In the genomic region with DNA sequence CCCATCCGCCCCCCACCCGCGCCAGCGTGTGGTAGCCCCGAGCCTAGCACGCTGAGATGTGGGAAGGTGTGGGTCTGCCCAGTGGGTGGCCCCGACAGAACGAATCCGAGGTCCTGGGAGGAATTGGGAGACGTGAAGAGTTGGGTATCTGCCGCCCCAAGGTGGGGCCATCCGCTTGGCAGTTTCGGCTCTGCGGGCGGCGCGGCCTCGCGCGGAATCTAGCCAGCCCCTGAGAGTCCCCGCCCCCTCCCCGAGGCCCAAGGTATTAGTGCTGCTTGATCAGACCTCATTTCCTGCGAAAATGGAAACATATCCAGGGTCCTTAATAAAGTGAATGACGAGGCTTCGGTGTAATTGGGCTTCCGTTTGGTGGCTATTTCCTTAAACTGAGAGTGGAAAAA, we compare ENCODE assay signal across 15 cellular contexts. TPM values are rescaled to one million over a fixed set of nuclear protein-coding genes. Genes with fewer than 3 reads are reported as not detected.
DNase-seq lines count a peak whose midpoint lies in the region; ATAC-seq, FAIRE-seq and TF ChIP-seq lines count a peak whose summit lies in the region.
"Had no signal": no experiment of that assay in that cellular context is flagged by ENCODE, and none has a peak within 500 bp of the region (broad histone marks: within the 10 kb centered on the region; RNA-seq: fewer than 3 reads in every experiment).

No MANE protein-coding gene starts in this region.

- no peaks in the 10 kb centered on the region for H4K20me1 ChIP-seq in keratinocyte (ENCODE audit: control insufficient read depth, extremely low read depth, insufficient read depth, low read length)

- H3K36me3 Mint-ChIP-seq in activated naive CD4-positive, alpha-beta T cell treated with anti-CD3 and anti-CD28 coated beads, Interleukin-2, amount 10 ng/mL, durations not matched to agents 7 days and 5 days = no peaks in the 10 kb centered on the region
- H3K36me3 Mint-ChIP-seq in activated naive CD4-positive, alpha-beta T cell treated with anti-CD3 and anti-CD28 coated beads, Interleukin-2, amount 50 U/mL, for 72 hours = peaks cover 0 to 5% of the 10 kb centered on the region in 2 donors
- no peaks in the 10 kb centered on the region for H3K36me3 Mint-ChIP-seq in activated CD4-positive, alpha-beta memory T cell treated with anti-CD3 and anti-CD28 coated beads for 36 hours
- no peaks in the 10 kb centered on the region for H3K36me3 Mint-ChIP-seq in immature natural killer cell

- H3K4me3 ChIP-seq in keratinocyte (ENCODE audit: control insufficient read depth in 2 of 3, extremely low read depth in 1 of 3, insufficient read depth in 2 of 3, low read depth in 1 of 3, low read length in 3 of 3) = peak overlapping the region in 1 of 3 experiments; percentile 20

- H3K4me2 ChIP-seq in keratinocyte (ENCODE audit: control insufficient read depth, extremely low read depth, insufficient read depth, low read depth, low read length) = peak overlapping the region; percentile 60

- peaks cover 79% of the 10 kb centered on the region for H3K27me3 ChIP-seq in keratinocyte (ENCODE audit: control insufficient read depth, extremely low read depth, insufficient read depth, low read length)

- intact Hi-C loops in activated CD4-positive, alpha-beta memory T cell treated with anti-CD3 and anti-CD28 coated beads for 36 hours (cut with micrococcal nuclease) = no loop called here
- intact Hi-C loops in Right ventricle myocardium superior (cut with DNase I) = loop anchor here (5.0 kb wide), 1 partner anchor 251 kb away; no protein-coding TSS in a partner anchor

- H3K27ac ChIP-seq in keratinocyte (ENCODE audit: control insufficient read depth, insufficient read depth, low read length) = no peak overlapping the region
- H3K27ac ChIP-seq: BLaER1 treated with 17β-estradiol and CSF1 and Interleukin-3, amounts not matched to agents 10 nM and 100 nM; epithelial cell of prostate had no signal

- no peaks in the 10 kb centered on the region for H3K9me3 Mint-ChIP-seq in activated naive CD4-positive, alpha-beta T cell treated with anti-CD3 and anti-CD28 coated beads, Interleukin-2, amount 10 ng/mL, durations not matched to agents 7 days and 5 days
- H3K9me3 Mint-ChIP-seq in activated naive CD4-positive, alpha-beta T cell treated with anti-CD3 and anti-CD28 coated beads, Interleukin-2, amount 50 U/mL, for 72 hours = no peaks in the 10 kb centered on the region
- no peaks in the 10 kb centered on the region for H3K9me3 Mint-ChIP-seq in activated CD4-positive, alpha-beta memory T cell treated with anti-CD3 and anti-CD28 coated beads for 36 hours
- H3K9me3 Mint-ChIP-seq in immature natural killer cell = no peaks in the 10 kb centered on the region

- TF ChIP-seq CTCF in keratinocyte (optimal IDR thresholded peaks at IDR 0.05 in 1 of 3, IDR thresholded peaks at IDR 0.05 in 1 of 3, conservative IDR thresholded peaks at IDR 0.05 in 1 of 3; ENCODE audit: extremely low read depth in 1 of 3, insufficient read depth in 2 of 3, low read length in 3 of 3) = no peak

- CTCF ChIA-PET in activated naive CD4-positive, alpha-beta T cell treated with anti-CD3 and anti-CD28 coated beads, Interleukin-2, amount 10 ng/mL, durations not matched to agents 7 days and 5 days (lab: Charles Lee) = interaction anchor here (4.5 to 5.3 kb wide), 2 partner anchors 23 to 355 kb away, joined by 29 to 40 read pairs; no protein-coding TSS in a partner anchor
- CTCF ChIA-PET in activated CD4-positive, alpha-beta memory T cell treated with anti-CD3 and anti-CD28 coated beads for 36 hours (lab: Charles Lee) = interaction anchor here (0.8 to 5.7 kb wide), 8 partner anchors 7 to 568 kb away, joined by 3 to 93 read pairs (median 36); partner anchors contain the start of gene LBX1

- peaks cover 19% of the 10 kb centered on the region for H3K4me1 ChIP-seq in keratinocyte (ENCODE audit: control insufficient read depth, extremely low read depth, insufficient read depth, low read length)

- no peaks in the 10 kb centered on the region for H3K79me2 ChIP-seq in keratinocyte (ENCODE audit: control insufficient read depth, insufficient read depth, low read length)

- dilution Hi-C loops in keratinocyte (cut with MboI; ENCODE audit: extremely low pct_ligation_motif_present, low sequenced_read_pairs) = no loop called here

- no peaks in the 10 kb centered on the region for H3K36me3 ChIP-seq in keratinocyte (ENCODE audit: control insufficient read depth in 2 of 2, extremely low read depth in 1 of 2, insufficient read depth in 2 of 2, low read length in 2 of 2)
- H3K36me3 ChIP-seq: BLaER1 treated with 17β-estradiol and CSF1 and Interleukin-3, amounts not matched to agents 10 nM and 100 nM had no signal

- DNase-seq in activated naive CD4-positive, alpha-beta T cell treated with anti-CD3 and anti-CD28 coated beads, Interleukin-2, amount 10 ng/mL, durations not matched to agents 7 days and 5 days = no peak
- no peak for DNase-seq in activated naive CD4-positive, alpha-beta T cell treated with anti-CD3 and anti-CD28 coated beads, Interleukin-2, amount 50 U/mL, for 72 hours (ENCODE audit: low spot score in 2 of 2)
- DNase-seq in activated CD4-positive, alpha-beta memory T cell treated with anti-CD3 and anti-CD28 coated beads for 36 hours = peak; percentile 22
- DNase-seq in keratinocyte (ENCODE audit: low read depth, low spot score) (no peak), immature natural killer cell (no peak), Right ventricle myocardium superior (no peak), NCI-H2227 treated with DMSO at 0.1 percent for 48 hours (lab: John Stamatoyannopoulos, UW) (no peak)
- no peak for DNase-seq in stimulated activated naive CD4-positive, alpha-beta T cell (lab: John Stamatoyannopoulos, UW)
- DNase-seq: activated effector memory CD4-positive, alpha-beta T cell treated with anti-CD3 and anti-CD28 coated beads, Interleukin-2, amount 50 U/mL, for 16 hours; caudate nucleus; Kasumi-1 had no signal

- H3K9ac ChIP-seq in keratinocyte (ENCODE audit: control insufficient read depth, extremely low read depth, insufficient read depth, low read length) = no peak overlapping the region
- H3K9ac ChIP-seq: BLaER1 treated with 17β-estradiol and CSF1 and Interleukin-3, amounts not matched to agents 10 nM and 100 nM had no signal

- no peak for FAIRE-seq in keratinocyte (lab: Jason Lieb, UNC)

- H2AFZ ChIP-seq in keratinocyte (ENCODE audit: control insufficient read depth, low read length) = no peak overlapping the region

- H3K9me1 ChIP-seq in keratinocyte (ENCODE audit: control insufficient read depth, extremely low read depth, insufficient read depth, low read length) = no peaks in the 10 kb centered on the region

- peaks cover 35% of the 10 kb centered on the region for H3K4me1 Mint-ChIP-seq in activated naive CD4-positive, alpha-beta T cell treated with anti-CD3 and anti-CD28 coated beads, Interleukin-2, amount 10 ng/mL, durations not matched to agents 7 days and 5 days
- H3K4me1 Mint-ChIP-seq in activated CD4-positive, alpha-beta memory T cell treated with anti-CD3 and anti-CD28 coated beads for 36 hours (ENCODE audit: low read depth) = peaks cover 45% of the 10 kb centered on the region
- peaks cover 19 to 25% of the 10 kb centered on the region in 2 donors for H3K4me1 Mint-ChIP-seq in immature natural killer cell

- peaks cover 100% of the 10 kb centered on the region for H3K27me3 Mint-ChIP-seq in activated naive CD4-positive, alpha-beta T cell treated with anti-CD3 and anti-CD28 coated beads, Interleukin-2, amount 10 ng/mL, durations not matched to agents 7 days and 5 days
- H3K27me3 Mint-ChIP-seq in activated CD4-positive, alpha-beta memory T cell treated with anti-CD3 and anti-CD28 coated beads for 36 hours = peaks cover 76% of the 10 kb centered on the region
- peaks cover 30 to 55% (median 41%) of the 10 kb centered on the region in 3 donors for H3K27me3 Mint-ChIP-seq in immature natural killer cell (ENCODE audit: low read depth in 3 of 3)

- no peak for ATAC-seq in activated naive CD4-positive, alpha-beta T cell treated with anti-CD3 and anti-CD28 coated beads, Interleukin-2, amount 50 U/mL, for 72 hours
- ATAC-seq in Right ventricle myocardium superior (ENCODE audit: poor library complexity) = no peak

- peak overlapping the region; percentile 40 for H3K4me3 Mint-ChIP-seq in activated naive CD4-positive, alpha-beta T cell treated with anti-CD3 and anti-CD28 coated beads, Interleukin-2, amount 10 ng/mL, durations not matched to agents 7 days and 5 days
- peak overlapping the region; percentile 45 for H3K4me3 Mint-ChIP-seq in activated CD4-positive, alpha-beta memory T cell treated with anti-CD3 and anti-CD28 coated beads for 36 hours
- H3K4me3 Mint-ChIP-seq in immature natural killer cell = no peak overlapping the region

- POLR2A ChIA-PET in activated CD4-positive, alpha-beta memory T cell treated with anti-CD3 and anti-CD28 coated beads for 36 hours (lab: Charles Lee) = no interaction called here

- H3K9me3 ChIP-seq in keratinocyte (ENCODE audit: control insufficient read depth, low read depth, low read length) = no peaks in the 10 kb centered on the region
- H3K9me3 ChIP-seq: BLaER1 treated with 17β-estradiol and CSF1 and Interleukin-3, amounts not matched to agents 10 nM and 100 nM had no signal

- H3K27ac Mint-ChIP-seq in activated naive CD4-positive, alpha-beta T cell treated with anti-CD3 and anti-CD28 coated beads, Interleukin-2, amount 10 ng/mL, durations not matched to agents 7 days and 5 days = peak overlapping the region; percentile 80
- peak overlapping the region in 1 of 2 donors; percentile 79 for H3K27ac Mint-ChIP-seq in activated naive CD4-positive, alpha-beta T cell treated with anti-CD3 and anti-CD28 coated beads, Interleukin-2, amount 50 U/mL, for 72 hours
- no peak overlapping the region for H3K27ac Mint-ChIP-seq in activated CD4-positive, alpha-beta memory T cell treated with anti-CD3 and anti-CD28 coated beads for 36 hours
- no peak overlapping the region for H3K27ac Mint-ChIP-seq in immature natural killer cell

RNA-seq across cellular contexts. Expression of gene LBX1, which starts 13.1 kb away (rescaled TPM):
- total RNA-seq in activated naive CD4-positive, alpha-beta T cell treated with anti-CD3 and anti-CD28 coated beads, Interleukin-2, amount 50 U/mL, for 72 hours = not detected
- total RNA-seq in activated CD4-positive, alpha-beta memory T cell treated with anti-CD3 and anti-CD28 coated beads for 36 hours = not detected
- not detected in 3 replicates for polyA plus RNA-seq in keratinocyte
- polyA plus RNA-seq in keratinocyte (2011; ENCODE audit: low read depth) = not detected
- not detected in 2 replicates for polyA plus RNA-seq in keratinocyte (2011; cell fraction: cytosol; rRNA removed)
- not detected in 2 replicates for polyA plus RNA-seq in keratinocyte (2011; cell fraction: nucleus; rRNA removed)
- not detected in 2 replicates for polyA plus RNA-seq in keratinocyte (2012; ENCODE audit: low replicate concordance)
- not detected in 3 replicates for polyA minus RNA-seq in keratinocyte
- not detected for polyA minus RNA-seq in keratinocyte (2011; cell fraction: cytosol; rRNA and poly(A)+ RNA removed)
- not detected in 2 replicates for polyA minus RNA-seq in keratinocyte (2011; cell fraction: nucleus; rRNA and poly(A)+ RNA removed)
- not detected for polyA plus RNA-seq in immature natural killer cell
- not detected for total RNA-seq in Right ventricle myocardium superior
- total RNA-seq: lung microvascular endothelial cell, RPMI7951 had no signal

Comparison
In these comparisons a context has a peak if more than half of its experiments do, and no peak if none do; other contexts are left out.
1. H3K4me3 Mint-ChIP-seq: peak in activated naive CD4-positive, alpha-beta T cell treated with anti-CD3 and anti-CD28 coated beads, Interleukin-2, amount 10 ng/mL, durations not matched to agents 7 days and 5 days (single experiment) and activated CD4-positive, alpha-beta memory T cell treated with anti-CD3 and anti-CD28 coated beads for 36 hours (single experiment); none in immature natural killer cell (0 of 5).